ENCODE assay signal across 1 cellular context in genomic region chr7:100152937-100153666, GRCh38.
TF ChIP-seq lines count a peak whose summit lies in the region.

No MANE protein-coding gene starts in this region.

TF ChIP-seq in GM23338, 12 proteins besides CTCF, POLR2A, EP300 and RAD21:
- TF ChIP-seq POLR2AphosphoS5 (IDR thresholded peaks at IDR 0.05; ENCODE audit: low read depth) = 0 out of 2 replicates have a peak, but pooled peaks have one; percentile 4
- no peak for TF ChIP-seq ZNF114 (CRISPR knock-in tag; IDR thresholded peaks at IDR 0.05)
TF ChIP-seq in GM23338: peak in this region for 1.
